8 cellular contexts compared by ENCODE assay signal in genomic region chr5:148457183-148457620, GRCh38.
DNase-seq lines count a peak whose midpoint lies in the region; ATAC-seq, FAIRE-seq and TF ChIP-seq lines count a peak whose summit lies in the region.

No MANE protein-coding gene starts in this region.

- ATAC-seq in HG02885 (IDR thresholded peaks at IDR 0.05; ENCODE audit: poor library complexity, unreplicated experiment), result peak; percentile 77
- no peak for ATAC-seq in HG03108 (IDR thresholded peaks at IDR 0.05; ENCODE audit: unreplicated experiment)
- ATAC-seq in GM19463 (IDR thresholded peaks at IDR 0.05; ENCODE audit: unreplicated experiment), result no peak
- no peak for ATAC-seq in pancreas

- no peaks in the 10 kb centered on the region for H3K36me3 Mint-ChIP-seq in endothelial cell (ENCODE audit: low read depth, unreplicated experiment)

- no peaks in the 10 kb centered on the region for H3K27me3 ChIP-seq in pancreas

- no peaks in the 10 kb centered on the region for H3K4me1 ChIP-seq in pancreas

- H3K27me3 Mint-ChIP-seq in endothelial cell (ENCODE audit: unreplicated experiment), result peaks cover 2% of the 10 kb centered on the region

- H3K27ac ChIP-seq in pancreas, result no peak overlapping the region

- no peaks in the 10 kb centered on the region for H3K36me3 ChIP-seq in pancreas

- FAIRE-seq in pancreas (lab: Jason Lieb, UNC), result no peak

- no peak overlapping the region for H3K27ac Mint-ChIP-seq in endothelial cell (ENCODE audit: unreplicated experiment)

- no peaks in the 10 kb centered on the region for H3K9me3 Mint-ChIP-seq in endothelial cell (ENCODE audit: unreplicated experiment)

- H3K4me3 Mint-ChIP-seq in endothelial cell (ENCODE audit: unreplicated experiment), result no peak overlapping the region

- no peaks in the 10 kb centered on the region for H3K4me1 Mint-ChIP-seq in endothelial cell (ENCODE audit: unreplicated experiment)

- H3K4me3 ChIP-seq in pancreas, result no peak overlapping the region

- no peaks in the 10 kb centered on the region for H3K9me3 ChIP-seq in pancreas

- 56 to 62% methylated on average over 5 of the region's 5 CpGs for WGBS in pancreas, 2 donors

- intact Hi-C loops in pancreas (cut with DNase I), result no loop called here

- TF ChIP-seq CTCF in endothelial cell (IDR thresholded peaks at IDR 0.05; ENCODE audit: unreplicated experiment) (no peak), pancreas (IDR thresholded peaks at IDR 0.05) (no peak)

- DNase-seq in NCI-H2171 treated with DMSO at 0.1 percent for 48 hours (lab: John Stamatoyannopoulos, UW), result peak; percentile 35
- DNase-seq in NCI-H2171 (lab: John Stamatoyannopoulos, UW), result no peak
- peak; percentile 32 for DNase-seq in NCI-H774 (lab: John Stamatoyannopoulos, UW)
- peak; percentile 12 for DNase-seq in endothelial cell (ENCODE audit: low spot score)
- DNase-seq in pancreas, result no peak

Comparison
In these comparisons a context has a peak if more than half of its experiments do, and no peak if none do; other contexts are left out.
1. DNase-seq: peak in NCI-H2171 treated with DMSO at 0.1 percent for 48 hours (single experiment), NCI-H774 (single experiment) and endothelial cell (single experiment); none in NCI-H2171 (single experiment) and pancreas (0 of 6).